Comparison of ENCODE assay signal across 25 cellular contexts in the genomic region with DNA sequence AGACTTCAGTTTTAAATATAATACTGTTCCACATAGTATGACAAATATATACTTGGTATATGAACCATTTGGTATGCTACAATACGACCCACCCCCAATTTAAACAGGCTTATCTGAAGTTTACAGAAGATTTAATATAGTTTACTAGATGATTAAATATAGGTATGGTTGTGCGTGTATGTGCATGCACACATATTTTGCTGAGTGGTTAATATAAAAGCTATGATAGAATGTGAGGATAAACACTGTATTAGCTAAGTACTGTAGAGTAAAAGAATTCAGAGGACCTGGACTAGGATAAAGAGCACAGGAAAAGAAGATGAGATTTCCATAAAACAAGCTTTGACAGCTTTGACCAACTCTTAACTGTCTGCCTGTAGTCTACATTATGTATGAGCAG.
A peak's percentile ranks its signal among the peaks of the same experiment; 100 is the strongest.
DNase-seq lines count a peak whose midpoint lies in the region; ATAC-seq, FAIRE-seq and TF ChIP-seq lines count a peak whose summit lies in the region.
"Had no signal": no experiment of that assay in that cellular context is flagged by ENCODE, and none has a peak within 500 bp of the region (broad histone marks: within the 10 kb centered on the region; RNA-seq: fewer than 3 reads in every experiment).

No MANE protein-coding gene starts in this region.

- CTCF ChIA-PET in activated CD4-positive, alpha-beta memory T cell treated with anti-CD3 and anti-CD28 coated beads for 36 hours (lab: Charles Lee), result no interaction called here

- no peaks in the 10 kb centered on the region for H3K36me3 ChIP-seq in bronchial epithelial cell (ENCODE audit: control insufficient read depth, insufficient read depth, low read length)
- H3K36me3 ChIP-seq: BLaER1 treated with 17β-estradiol and CSF1 and Interleukin-3, amounts not matched to agents 10 nM and 100 nM had no signal

- no peaks in the 10 kb centered on the region for H3K36me3 Mint-ChIP-seq in activated CD4-positive, alpha-beta memory T cell treated with anti-CD3 and anti-CD28 coated beads for 36 hours
- H3K36me3 Mint-ChIP-seq in T-helper 2 cell treated with Interferon-gamma antibody and Interleukin-4, amounts not matched to agents 5 μg/mL and 100 μg/mL, for 36 hours (ENCODE audit: low read depth), result no peaks in the 10 kb centered on the region
- H3K36me3 Mint-ChIP-seq: CD8-positive, alpha-beta T cell had no signal

- no peaks in the 10 kb centered on the region for H3K4me1 Mint-ChIP-seq in activated CD4-positive, alpha-beta memory T cell treated with anti-CD3 and anti-CD28 coated beads for 36 hours (ENCODE audit: low read depth)
- no peaks in the 10 kb centered on the region for H3K4me1 Mint-ChIP-seq in T-helper 2 cell treated with Interferon-gamma antibody and Interleukin-4, amounts not matched to agents 5 μg/mL and 100 μg/mL, for 36 hours (ENCODE audit: low read depth)
- H3K4me1 Mint-ChIP-seq: B cell had no signal

- intact Hi-C loops in activated CD4-positive, alpha-beta memory T cell treated with anti-CD3 and anti-CD28 coated beads for 36 hours (cut with micrococcal nuclease), result no loop called here

- no peak overlapping the region for H3K4me3 ChIP-seq in bronchial epithelial cell (ENCODE audit: low read depth, low read length)
- H3K4me3 ChIP-seq: BLaER1 treated with 17β-estradiol and CSF1 and Interleukin-3, amounts not matched to agents 10 nM and 100 nM; GM12878 had no signal

- DNase-seq in D721Med (ENCODE audit: insufficient read length, low spot score), result no peak
- DNase-seq in bronchial epithelial cell (ENCODE audit: low read depth), result peak; percentile 65
- no peak for DNase-seq in activated CD4-positive, alpha-beta memory T cell treated with anti-CD3 and anti-CD28 coated beads for 36 hours
- no peak for DNase-seq in activated CD4-positive, CD25-positive, alpha-beta regulatory T cell treated with anti-CD3 and anti-CD28 coated beads, Interleukin-2, amount 50 U/mL, for 72 hours
- no peak for DNase-seq in T-helper 2 cell treated with Interferon-gamma antibody and Interleukin-4, amounts not matched to agents 5 μg/mL and 100 μg/mL, for 36 hours (ENCODE audit: low spot score)
- DNase-seq: 8988T; AML-193; Caco-2; Calu3; CD4-positive, alpha-beta T cell; CD8-positive, alpha-beta T cell; DMS 273 treated with DMSO at 0.1 percent for 48 hours; DMS153; DMS53; DMS79; DND-41; EL; GDM1 had no signal

- no peak for TF ChIP-seq CTCF in D721Med (IDR thresholded peaks at IDR 0.05; ENCODE audit: insufficient read depth, missing control alignments)
- no peak for TF ChIP-seq CTCF in bronchial epithelial cell (IDR thresholded peaks at IDR 0.05; ENCODE audit: insufficient read depth, low read length, severe bottlenecking)

- no peak overlapping the region for H3K4me3 Mint-ChIP-seq in activated CD4-positive, alpha-beta memory T cell treated with anti-CD3 and anti-CD28 coated beads for 36 hours
- no peak overlapping the region for H3K4me3 Mint-ChIP-seq in T-helper 2 cell treated with Interferon-gamma antibody and Interleukin-4, amounts not matched to agents 5 μg/mL and 100 μg/mL, for 36 hours
- H3K4me3 Mint-ChIP-seq: B cell; CD4-positive, alpha-beta T cell; CD8-positive, alpha-beta T cell had no signal

- H3K9me3 Mint-ChIP-seq in activated CD4-positive, alpha-beta memory T cell treated with anti-CD3 and anti-CD28 coated beads for 36 hours, result no peaks in the 10 kb centered on the region
- H3K9me3 Mint-ChIP-seq in T-helper 2 cell treated with Interferon-gamma antibody and Interleukin-4, amounts not matched to agents 5 μg/mL and 100 μg/mL, for 36 hours, result no peaks in the 10 kb centered on the region
- H3K9me3 Mint-ChIP-seq: CD4-positive, alpha-beta T cell; CD8-positive, alpha-beta T cell had no signal

- peak; percentile 25 for FAIRE-seq in D721Med (lab: Jason Lieb, UNC)
- FAIRE-seq in bronchial epithelial cell (lab: Jason Lieb, UNC), result no peak
- FAIRE-seq: A204.1, GM12878, GM12892, GM18507 had no signal

- ATAC-seq in esophagus mucosa, result peak; percentile 33
- ATAC-seq: CD8-positive, alpha-beta T cell; GM12878 had no signal

- no peaks in the 10 kb centered on the region for H3K27me3 Mint-ChIP-seq in activated CD4-positive, alpha-beta memory T cell treated with anti-CD3 and anti-CD28 coated beads for 36 hours
- no peaks in the 10 kb centered on the region for H3K27me3 Mint-ChIP-seq in T-helper 2 cell treated with Interferon-gamma antibody and Interleukin-4, amounts not matched to agents 5 μg/mL and 100 μg/mL, for 36 hours (ENCODE audit: low read depth)
- H3K27me3 Mint-ChIP-seq: B cell; CD4-positive, alpha-beta T cell had no signal

- POLR2A ChIA-PET in activated CD4-positive, alpha-beta memory T cell treated with anti-CD3 and anti-CD28 coated beads for 36 hours (lab: Charles Lee), result no interaction called here

- H3K27ac Mint-ChIP-seq in activated CD4-positive, alpha-beta memory T cell treated with anti-CD3 and anti-CD28 coated beads for 36 hours, result no peak overlapping the region
- no peak overlapping the region for H3K27ac Mint-ChIP-seq in T-helper 2 cell treated with Interferon-gamma antibody and Interleukin-4, amounts not matched to agents 5 μg/mL and 100 μg/mL, for 36 hours
- H3K27ac Mint-ChIP-seq: B cell; CD4-positive, alpha-beta T cell; CD8-positive, alpha-beta T cell had no signal

- no peaks in the 10 kb centered on the region for H3K27me3 ChIP-seq in bronchial epithelial cell (ENCODE audit: control insufficient read depth, insufficient read depth, low read length)
- H3K27me3 ChIP-seq: BLaER1 treated with 17β-estradiol and CSF1 and Interleukin-3, amounts not matched to agents 10 nM and 100 nM had no signal
